ENCODE assay signal across 13 cellular contexts in the genomic region with DNA sequence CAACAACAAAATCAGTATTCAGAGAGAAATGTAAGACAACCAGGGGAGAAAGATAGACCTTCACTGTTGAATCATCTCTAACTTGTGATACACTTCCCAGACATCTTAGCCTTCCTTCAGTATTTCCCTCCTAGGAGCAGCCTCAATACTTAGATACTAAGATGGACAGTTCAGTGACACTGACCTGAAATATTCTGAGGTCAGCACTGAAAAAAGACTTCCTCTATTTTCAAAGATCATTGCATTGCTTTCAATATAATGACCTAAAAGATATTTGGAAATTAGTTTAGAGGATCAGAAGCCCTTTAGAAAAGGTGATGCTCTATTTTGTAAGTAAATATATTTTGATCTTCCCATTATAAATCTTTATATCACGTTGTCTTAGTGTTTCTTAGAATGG.
DNase-seq lines count a peak whose midpoint lies in the region; ATAC-seq, FAIRE-seq and TF ChIP-seq lines count a peak whose summit lies in the region.
"Had no signal": no experiment of that assay in that cellular context is flagged by ENCODE, and none has a peak within 500 bp of the region (broad histone marks: within the 10 kb centered on the region; RNA-seq: fewer than 3 reads in every experiment).

No MANE protein-coding gene starts in this region.

- FAIRE-seq in GM12878 (lab: Jason Lieb, UNC), result no peak
- FAIRE-seq: A549 had no signal

- POLR2A ChIA-PET in GM12878 (lab: Charles Lee), result interaction anchor here (2.9 kb wide), 1 partner anchor 17 kb away, joined by 15 read pairs; no protein-coding TSS in a partner anchor

- no peaks in the 10 kb centered on the region for H3K27me3 Mint-ChIP-seq in activated T-cell treated with anti-CD3 and anti-CD28 coated beads, Interleukin-2, amount 50 U/mL, for 24 hours

- intact Hi-C loops in GM12878 (cut with micrococcal nuclease; ENCODE audit: unreplicated experiment), result no loop called here

- peak overlapping the region; percentile 58 for H3K27ac Mint-ChIP-seq in activated T-cell treated with anti-CD3 and anti-CD28 coated beads, Interleukin-2, amount 50 U/mL, for 24 hours
- H3K27ac Mint-ChIP-seq: H9 had no signal

- CTCF ChIA-PET in GM12878 (lab: Yijun Ruan, JAX), result interaction anchor here (1.1 to 1.6 kb wide), 2 partner anchors 14 to 44 kb away, joined by 3 read pairs; no protein-coding TSS in a partner anchor

- RAD21 ChIA-PET in GM12878 (lab: Charles Lee; ENCODE audit: unreplicated experiment), result interaction anchor here (1.2 to 4.0 kb wide), 4 partner anchors 9 to 82 kb away, joined by 3 to 37 read pairs (median 10); no protein-coding TSS in a partner anchor

- H3K27ac ChIP-seq in GM12878 (ENCODE audit: control insufficient read depth, insufficient read depth) (peak overlapping the region; percentile 95), smooth muscle cell (ENCODE audit: low read depth) (no peak overlapping the region)
- H3K27ac ChIP-seq: A549, C4-2B had no signal

- in situ Hi-C loops in GM12878 (cut with MboI), result loop anchor here (10.0 kb wide), 1 partner anchor 59 kb away; no protein-coding TSS in a partner anchor

- H3K4me1 ChIP-seq in GM12878 (ENCODE audit: control insufficient read depth, insufficient read depth, low read length) (peaks cover 42% of the 10 kb centered on the region), smooth muscle cell (ENCODE audit: low read depth) (no peaks in the 10 kb centered on the region)
- H3K4me1 ChIP-seq: A549 had no signal

- WGBS in GM12878 (ENCODE audit: insufficient coverage, insufficient replicate concordance, low lambda C conversion rate, missing lambda C conversion rate), result 95% methylated on average over 1 of the region's 1 CpG
- 84% methylated on average over 1 of the region's 1 CpG for WGBS in smooth muscle cell (ENCODE audit: low lambda C conversion rate)

- TF ChIP-seq EP300 in GM12878 (IDR thresholded peaks at IDR 0.05; ENCODE audit: borderline replicate concordance in 1 of 2, control insufficient read depth in 1 of 2, low read depth in 2 of 2, low read length in 2 of 2), result no peak

- SMC1A ChIA-PET in GM12878 (lab: Charles Lee; ENCODE audit: uncharacterized antibody, unreplicated experiment), result interaction anchor here (1.0 to 6.3 kb wide), 8 partner anchors 10 to 102 kb away, joined by 3 to 61 read pairs (median 6); no protein-coding TSS in a partner anchor

- H3K4me3 Mint-ChIP-seq in activated T-cell treated with anti-CD3 and anti-CD28 coated beads, Interleukin-2, amount 50 U/mL, for 24 hours, result peak overlapping the region; percentile 17
- H3K4me3 Mint-ChIP-seq: H9 had no signal

- no TSS peak for BruUV-seq in GM12878 (replicated peaks; lab: Mats Ljungman, UMichigan)

- H3K79me2 ChIP-seq in GM12878 (ENCODE audit: control insufficient read depth, insufficient read depth, low read length) (peaks cover 63% of the 10 kb centered on the region), smooth muscle cell (ENCODE audit: low read depth) (no peaks in the 10 kb centered on the region)

- TF ChIP-seq POLR2A in GM12878 (IDR thresholded peaks at IDR 0.05; ENCODE audit: low read depth, low read length), result no peak

- H3K9me3 Mint-ChIP-seq in activated T-cell treated with anti-CD3 and anti-CD28 coated beads, Interleukin-2, amount 50 U/mL, for 24 hours, result peaks cover 12% of the 10 kb centered on the region
- H3K9me3 Mint-ChIP-seq: H9 had no signal

- H3F3A ChIP-seq in smooth muscle cell (ENCODE audit: low read depth), result no peaks in the 10 kb centered on the region

- H3K4me2 ChIP-seq in GM12878 (ENCODE audit: control insufficient read depth, insufficient read depth), result peak overlapping the region; percentile 45
- no peak overlapping the region for H3K4me2 ChIP-seq in smooth muscle cell

- no peak overlapping the region; the same call in 1 of the 2 replicates for H3K4me3 ChIP-seq in GM12878
- H3K4me3 ChIP-seq in smooth muscle cell, result no peak overlapping the region
- H3K4me3 ChIP-seq: A549 had no signal

- no peak for TF ChIP-seq RAD21 in GM12878 (IDR thresholded peaks at IDR 0.05; ENCODE audit: insufficient read depth, low read depth, low read length)

- DNase-seq in activated T-cell treated with anti-CD3 and anti-CD28 coated beads, Interleukin-2, amount 50 U/mL, for 24 hours, result no peak
- DNase-seq in activated T-cell treated with anti-CD3 and anti-CD28 coated beads for 4 hours (no peak), CD1c-positive myeloid dendritic cell (ENCODE audit: extremely low spot score) (peak; percentile 8), HCEC 1CT (peak; percentile 25), GM12878 (ENCODE audit: low read depth, low spot score) (no peak), NCI-H526 treated with DMSO at 0.1 percent for 48 hours (lab: John Stamatoyannopoulos, UW) (no peak), smooth muscle cell (lab: John Stamatoyannopoulos, UW; ENCODE audit: unreplicated experiment) (no peak)
- DNase-seq: H9, NCI-H2171 treated with DMSO at 0.1 percent for 48 hours, NCI-H446 treated with DMSO at 0.1 percent for 48 hours had no signal

- H3K36me3 Mint-ChIP-seq in activated T-cell treated with anti-CD3 and anti-CD28 coated beads, Interleukin-2, amount 50 U/mL, for 24 hours (ENCODE audit: low read depth), result peaks cover 74% of the 10 kb centered on the region

- H3K27me3 ChIP-seq in GM12878 (replicated peaks in 1 of 2; ENCODE audit: control insufficient read depth in 2 of 2, insufficient read depth in 2 of 2, low read length in 1 of 2) (no peaks in the 10 kb centered on the region), smooth muscle cell (ENCODE audit: low read depth) (no peaks in the 10 kb centered on the region)

- TF ChIP-seq CTCF in GM12878 (IDR thresholded peaks at IDR 0.05 in 2 of 3, conservative IDR thresholded peaks at IDR 0.05 in 1 of 3; ENCODE audit: control insufficient read depth in 2 of 3, extremely low read depth in 1 of 3, insufficient read depth in 1 of 3, low read depth in 3 of 3, low read length in 3 of 3), result no peak
- TF ChIP-seq CTCF in smooth muscle cell (IDR thresholded peaks at IDR 0.05; ENCODE audit: borderline replicate concordance, insufficient read depth, poor library complexity, severe bottlenecking), result no peak

- peaks cover 25% of the 10 kb centered on the region for H3K9me3 ChIP-seq in GM12878 (replicated peaks; ENCODE audit: control insufficient read depth, insufficient read depth, low read length)
- no peaks in the 10 kb centered on the region for H3K9me3 ChIP-seq in smooth muscle cell (replicated peaks; ENCODE audit: low read depth)
- H3K9me3 ChIP-seq: A549 had no signal

- H3K9ac ChIP-seq in GM12878 (ENCODE audit: control insufficient read depth, insufficient read depth, low read length) (no peak overlapping the region), smooth muscle cell (ENCODE audit: low read depth) (no peak overlapping the region)

- peaks cover 82% of the 10 kb centered on the region for H3K4me1 Mint-ChIP-seq in activated T-cell treated with anti-CD3 and anti-CD28 coated beads, Interleukin-2, amount 50 U/mL, for 24 hours (ENCODE audit: low read depth)
- H3K4me1 Mint-ChIP-seq: H9 had no signal

- H4K20me1 ChIP-seq in GM12878 (ENCODE audit: control insufficient read depth, insufficient read depth) (no peaks in the 10 kb centered on the region), smooth muscle cell (ENCODE audit: low read depth) (no peaks in the 10 kb centered on the region)

- no peak for ATAC-seq in GM12878
- ATAC-seq in HG02840 (IDR thresholded peaks at IDR 0.05; ENCODE audit: low FRiP score, unreplicated experiment), result no peak
- ATAC-seq: A549 had no signal

- H2AFZ ChIP-seq in GM12878 (ENCODE audit: control insufficient read depth, low read depth, low read length) (peak overlapping the region; percentile 6; the same call in 1 of the 2 replicates), smooth muscle cell (ENCODE audit: low read depth) (no peak overlapping the region)

- H3K36me3 ChIP-seq in GM12878 (ENCODE audit: control insufficient read depth in 2 of 2, insufficient read depth in 2 of 2, low read length in 1 of 2) (no peaks in the 10 kb centered on the region), smooth muscle cell (ENCODE audit: low read depth) (no peaks in the 10 kb centered on the region)

TF ChIP-seq in GM12878, 131 proteins besides CTCF, POLR2A, EP300 and RAD21:
- no peak for TF ChIP-seq BCL11A (IDR thresholded peaks at IDR 0.05; ENCODE audit: low read depth, low read length)
- TF ChIP-seq SPI1 (IDR thresholded peaks at IDR 0.05; ENCODE audit: borderline replicate concordance, insufficient read depth, low read depth, low read length), result peak; percentile 74
TF ChIP-seq in GM12878: peak in this region for 1.

Comparison
In these comparisons a context has a peak if more than half of its experiments do, and no peak if none do; other contexts are left out.
1. DNase-seq: peak in CD1c-positive myeloid dendritic cell (single experiment) and HCEC 1CT (single experiment); none in activated T-cell treated with anti-CD3 and anti-CD28 coated beads, Interleukin-2, amount 50 U/mL, for 24 hours (single experiment), activated T-cell treated with anti-CD3 and anti-CD28 coated beads for 4 hours (single experiment), GM12878 (single experiment), NCI-H526 treated with DMSO at 0.1 percent for 48 hours (single experiment) and smooth muscle cell (single experiment).